1 cellular context compared by ENCODE assay signal in genomic region chrX:11952176-11952720, GRCh38.
TF ChIP-seq lines count a peak whose summit lies in the region.

No MANE protein-coding gene starts in this region.

TF ChIP-seq in GM23338, 12 proteins besides CTCF, POLR2A, EP300 and RAD21:
- TF ChIP-seq NANOG (IDR thresholded peaks at IDR 0.05; ENCODE audit: borderline replicate concordance): no peak
- no peak for TF ChIP-seq EZH2phosphoT487 (IDR thresholded peaks at IDR 0.05; ENCODE audit: unreplicated experiment)
- no peak for TF ChIP-seq REST (IDR thresholded peaks at IDR 0.05; ENCODE audit: unreplicated experiment)
- TF ChIP-seq CREB1 (CRISPR knock-in tag; IDR thresholded peaks at IDR 0.05; ENCODE audit: low read depth): no peak
- no peak for TF ChIP-seq EZH2 (IDR thresholded peaks at IDR 0.05; ENCODE audit: low read depth, unreplicated experiment)
- TF ChIP-seq ETS1 (IDR thresholded peaks at IDR 0.05): no peak
- no peak for TF ChIP-seq POLR2AphosphoS5 (IDR thresholded peaks at IDR 0.05; ENCODE audit: low read depth)
- no peak for TF ChIP-seq STAT1 (IDR thresholded peaks at IDR 0.05; ENCODE audit: unreplicated experiment)
- no peak for TF ChIP-seq JUNB (IDR thresholded peaks at IDR 0.05; ENCODE audit: unreplicated experiment)
- no peak for TF ChIP-seq ZNF331 (CRISPR knock-in tag; IDR thresholded peaks at IDR 0.05; ENCODE audit: low read depth)
- TF ChIP-seq ZNF114 (CRISPR knock-in tag; IDR thresholded peaks at IDR 0.05): no peak
- no peak for TF ChIP-seq ZNF462 (CRISPR knock-in tag; IDR thresholded peaks at IDR 0.05)
